25 cellular contexts compared by ENCODE assay signal in genomic region chr1:46638921-46639320, GRCh38. TPM values are rescaled to one million over a fixed set of nuclear protein-coding genes. Genes with fewer than 3 reads are reported as not detected.
"Had no signal": no experiment of that assay in that cellular context is flagged by ENCODE, and none has a peak within 500 bp of the region (broad histone marks: within the 10 kb centered on the region; RNA-seq: fewer than 3 reads in every experiment).

No MANE protein-coding gene starts in this region.

- ATAC-seq: activated CD4-positive, CD25-positive, alpha-beta regulatory T cell treated with anti-CD3 and anti-CD28 coated beads, Interleukin-2, amount 50 U/mL, for 24 hours; left lobe of liver; naive thymus-derived CD8-positive, alpha-beta T cell; upper lobe of right lung had no signal

- FAIRE-seq: astrocyte, endothelial cell of umbilical vein, frontal cortex had no signal

- H3K4me1 ChIP-seq: spleen had no signal

- H3K27ac Mint-ChIP-seq: activated CD4-positive, alpha-beta T cell treated with anti-CD3 and anti-CD28 coated beads, Interleukin-2, amount 10 ng/mL, durations not matched to agents 24 days and 14 days; activated naive CD8-positive, alpha-beta T cell; activated T-helper 2 cell treated with anti-CD3 and anti-CD28 coated beads, Interferon-gamma antibody, Interleukin-2, Interleukin-4, amounts not matched to agents 10 μg/mL and 5 μg/mL and 100 μg/mL, durations not matched to agents 14 hours and 24 hours and 36 hours; progenitor cell of endocrine pancreas had no signal

- H3K27ac ChIP-seq: adrenal gland, spleen, upper lobe of right lung had no signal

- H3K4me1 Mint-ChIP-seq: activated CD4-positive, alpha-beta T cell treated with anti-CD3 and anti-CD28 coated beads, Interleukin-2, amount 10 ng/mL, durations not matched to agents 24 days and 14 days had no signal

- H3K4me3 Mint-ChIP-seq: activated CD4-positive, alpha-beta T cell treated with anti-CD3 and anti-CD28 coated beads, Interleukin-2, amount 10 ng/mL, durations not matched to agents 24 days and 14 days; activated naive CD8-positive, alpha-beta T cell; naive thymus-derived CD8-positive, alpha-beta T cell had no signal

- H3K27me3 Mint-ChIP-seq: activated CD4-positive, alpha-beta T cell treated with anti-CD3 and anti-CD28 coated beads, Interleukin-2, amount 10 ng/mL, durations not matched to agents 24 days and 14 days; activated naive CD8-positive, alpha-beta T cell; naive thymus-derived CD8-positive, alpha-beta T cell; progenitor cell of endocrine pancreas had no signal

- H3K4me3 ChIP-seq: adrenal gland, lung, spleen, upper lobe of right lung had no signal

- H3K9me3 ChIP-seq: adrenal gland, spleen, upper lobe of right lung had no signal

- DNase-seq: activated CD4-positive, alpha-beta T cell treated with anti-CD3 and anti-CD28 coated beads, Interleukin-2, amount 10 ng/mL, durations not matched to agents 24 days and 14 days; activated naive CD4-positive, alpha-beta T cell; activated T-cell treated with anti-CD3 and anti-CD28 coated beads, Interleukin-2, amount 50 U/mL, for 1 hour; adrenal gland; central memory CD4-positive, alpha-beta T cell; dermis blood vessel endothelial cell; effector memory CD4-positive, alpha-beta T cell; hippocampal formation; naive thymus-derived CD8-positive, alpha-beta T cell; spleen; stimulated activated CD4-positive, alpha-beta T cell treated with anti-CD3 and anti-CD28 coated beads, Interleukin-4, amount 100 ng/mL, for 1 hour; stimulated activated naive CD4-positive, alpha-beta T cell treated with Interleukin-2 at 50 U/mL for 16 hours; upper lobe of right lung had no signal

- H3K27me3 ChIP-seq: adrenal gland, spleen, upper lobe of right lung had no signal

- H3K9me3 Mint-ChIP-seq: activated CD4-positive, alpha-beta T cell treated with anti-CD3 and anti-CD28 coated beads, Interleukin-2, amount 10 ng/mL, durations not matched to agents 24 days and 14 days; activated T-helper 2 cell treated with anti-CD3 and anti-CD28 coated beads, Interferon-gamma antibody, Interleukin-2, Interleukin-4, amounts not matched to agents 10 μg/mL and 5 μg/mL and 100 μg/mL, durations not matched to agents 14 hours and 24 hours and 36 hours; naive thymus-derived CD8-positive, alpha-beta T cell had no signal

RNA-seq across cellular contexts. Expression of gene TEX38, which starts 32.7 kb away (rescaled TPM):
- total RNA-seq: activated CD4-positive, alpha-beta T cell treated with anti-CD3 and anti-CD28 coated beads, Interleukin-2, amount 10 ng/mL, durations not matched to agents 24 days and 14 days; activated T-helper 2 cell treated with anti-CD3 and anti-CD28 coated beads, Interferon-gamma antibody, Interleukin-2, Interleukin-4, amounts not matched to agents 10 μg/mL and 5 μg/mL and 100 μg/mL, durations not matched to agents 14 hours and 24 hours and 36 hours; astrocyte; endothelial cell of umbilical vein; esophagus mucosa; frontal cortex; left lobe of liver; lung; naive thymus-derived CD8-positive, alpha-beta T cell; osteoblast; spleen; T-helper 2 cell treated with Interferon-gamma antibody and Interleukin-4, amounts not matched to agents 100 ng/mL and 5 ng/mL, for 36 hours; upper lobe of right lung had no signal
- polyA plus RNA-seq: endothelial cell of umbilical vein; lung; naive thymus-derived CD8-positive, alpha-beta T cell had no signal
